ENCODE assay signal across 19 cellular contexts in genomic region chr11:126494831-126495230, GRCh38.
"Had no signal": no experiment of that assay in that cellular context is flagged by ENCODE, and none has a peak within 500 bp of the region (broad histone marks: within the 10 kb centered on the region; RNA-seq: fewer than 3 reads in every experiment).

No MANE protein-coding gene starts in this region.

- H3K27ac Mint-ChIP-seq: memory B cell, progenitor cell of endocrine pancreas had no signal

- H3K36me3 Mint-ChIP-seq: immature natural killer cell; memory B cell; naive thymus-derived CD8-positive, alpha-beta T cell had no signal

- H3K4me3 Mint-ChIP-seq: activated T-cell treated with anti-CD3 and anti-CD28 coated beads, Interleukin-2, amount 50 U/mL, for 4 hours; immature natural killer cell; memory B cell had no signal

- ATAC-seq: activated T-cell treated with anti-CD3 and anti-CD28 coated beads, Interleukin-2, amount 50 U/mL, for 4 hours; naive thymus-derived CD8-positive, alpha-beta T cell had no signal

- H3K27ac ChIP-seq: ascending aorta, coronary artery, esophagus squamous epithelium, left ventricle myocardium inferior, testis, upper lobe of left lung had no signal

- H3K9me3 Mint-ChIP-seq: activated T-cell treated with anti-CD3 and anti-CD28 coated beads, Interleukin-2, amount 50 U/mL, for 4 hours; memory B cell; naive thymus-derived CD8-positive, alpha-beta T cell had no signal

- DNase-seq: activated CD4-positive, alpha-beta T cell treated with anti-CD3 and anti-CD28 coated beads, Interleukin-2, amount 50 U/mL, for 1 hour; activated CD4-positive, CD25-positive, alpha-beta regulatory T cell treated with anti-CD3 and anti-CD28 coated beads, Interleukin-2, amount 50 U/mL, for 72 hours; activated CD8-positive, alpha-beta memory T cell treated with anti-CD3 and anti-CD28 coated beads, Interleukin-2, amount 50 U/mL, for 4 hours; activated naive CD4-positive, alpha-beta T cell treated with anti-CD3 and anti-CD28 coated beads, Interleukin-2, amount 50 U/mL, for 16 hours; activated T-cell treated with anti-CD3 and anti-CD28 coated beads, Interleukin-2, amount 50 U/mL, for 4 hours; esophagus squamous epithelium; immature natural killer cell; kidney glomerular epithelial cell; left ventricle myocardium inferior; naive thymus-derived CD8-positive, alpha-beta T cell; occipital lobe; T-helper 1 cell; T-helper 9 cell; testis; upper lobe of left lung had no signal

- H3K36me3 ChIP-seq: ascending aorta, esophagus squamous epithelium, left ventricle myocardium inferior, upper lobe of left lung had no signal

- H3K4me3 ChIP-seq: ascending aorta, coronary artery, esophagus squamous epithelium, left ventricle myocardium inferior, testis, upper lobe of left lung had no signal

- H3K4me1 Mint-ChIP-seq: immature natural killer cell; memory B cell; naive thymus-derived CD8-positive, alpha-beta T cell had no signal

- H3K27me3 ChIP-seq: ascending aorta, testis, upper lobe of left lung had no signal

- H3K4me1 ChIP-seq: ascending aorta, esophagus squamous epithelium, left ventricle myocardium inferior, testis, upper lobe of left lung had no signal
